In the genomic region with DNA sequence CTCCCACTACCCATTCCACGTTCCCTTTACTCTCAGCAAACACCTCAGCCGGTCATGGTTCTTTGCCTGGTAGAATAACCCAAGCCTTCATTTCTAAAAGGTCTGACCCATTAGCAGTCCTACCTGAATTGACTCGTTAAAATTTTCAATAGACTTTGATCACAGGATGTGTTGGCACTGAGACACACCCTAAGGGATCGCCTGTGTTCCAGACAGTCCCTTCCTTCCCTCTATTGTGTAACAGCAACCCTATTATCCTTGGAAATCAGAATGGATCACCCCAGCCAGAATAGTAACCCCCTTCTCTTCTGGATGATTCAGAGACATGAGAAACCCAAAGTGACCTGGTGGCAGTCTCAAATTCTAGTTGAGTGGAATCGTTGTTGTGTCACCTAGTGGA, we compare ENCODE assay signal across 31 cellular contexts. TPM values are rescaled to one million over a fixed set of nuclear protein-coding genes. Genes with fewer than 3 reads are reported as not detected.
"Had no signal": no experiment of that assay in that cellular context is flagged by ENCODE, and none has a peak within 500 bp of the region (broad histone marks: within the 10 kb centered on the region; RNA-seq: fewer than 3 reads in every experiment).

No MANE protein-coding gene starts in this region.

- FAIRE-seq: bronchial epithelial cell, TTC549 had no signal

- H3K4me3 ChIP-seq: ascending aorta, cardiac muscle cell had no signal

- H3K27ac ChIP-seq: ascending aorta, cardiac muscle cell, VCaP had no signal

- H3K27me3 ChIP-seq: ascending aorta, cardiac muscle cell had no signal

- DNase-seq: activated B cell treated with CpG ODN at 0.5 μM for 24 hours; activated CD4-positive, alpha-beta memory T cell treated with anti-CD3 and anti-CD28 coated beads for 36 hours; activated CD4-positive, alpha-beta T cell treated with anti-CD3 and anti-CD28 coated beads for 4 hours; activated CD4-positive, alpha-beta T cell treated with anti-CD3 and anti-CD28 coated beads, Interleukin-2, amount 10 ng/mL, durations not matched to agents 24 days and 14 days; activated CD4-positive, alpha-beta T cell treated with anti-CD3 and anti-CD28 coated beads, Interleukin-2, amount 50 U/mL, for 1 hour; activated CD4-positive, alpha-beta T cell treated with anti-CD3 and anti-CD28 coated beads, Interleukin-2, amount 50 U/mL, for 4 hours; activated CD4-positive, CD25-positive, alpha-beta regulatory T cell treated with anti-CD3 and anti-CD28 coated beads, Interleukin-2, amount 50 U/mL, for 72 hours; activated CD8-positive, alpha-beta memory T cell treated with anti-CD3 and anti-CD28 coated beads, Interleukin-2, amount 50 U/mL, for 4 hours; activated CD8-positive, alpha-beta T cell treated with anti-CD3 and anti-CD28 coated beads for 36 hours; activated gamma-delta T cell; activated naive CD4-positive, alpha-beta T cell treated with anti-CD3 and anti-CD28 coated beads, Interleukin-2, amount 10 ng/mL, durations not matched to agents 7 days and 5 days; activated naive CD4-positive, alpha-beta T cell treated with Interleukin-2 at 50 U/mL for 16 hours; activated naive CD8-positive, alpha-beta T cell treated with anti-CD3 and anti-CD28 coated beads, Interleukin-2, amount 10 ng/mL, durations not matched to agents 7 days and 5 days; activated naive CD8-positive, alpha-beta T cell treated with anti-CD3 and anti-CD28 coated beads, Interleukin-2, amount 50 U/mL, for 24 hours; activated T-cell treated with anti-CD3 and anti-CD28 coated beads for 4 hours; activated T-cell treated with anti-CD3 and anti-CD28 coated beads, Interleukin-2, amount 50 U/mL, for 1 hour; activated T-cell treated with anti-CD3 and anti-CD28 coated beads, Interleukin-2, amount 50 U/mL, for 4 hours; activated T-cell treated with anti-CD3 and anti-CD28 coated beads, Interleukin-2, amount 50 U/mL, for 72 hours; amygdala; anterior cingulate cortex; caudate nucleus; SW 1271; T-helper 1 cell; T-helper 2 cell; T-helper 9 cell had no signal

- H3K9me3 ChIP-seq: ascending aorta had no signal

- H3K4me1 ChIP-seq: ascending aorta had no signal

- H3K36me3 ChIP-seq: ascending aorta, cardiac muscle cell had no signal

- ATAC-seq: activated CD8-positive, alpha-beta T cell treated with anti-CD3 and anti-CD28 coated beads for 36 hours; activated naive CD8-positive, alpha-beta T cell treated with anti-CD3 and anti-CD28 coated beads, Interleukin-2, amount 50 U/mL, for 24 hours; activated T-cell treated with anti-CD3 and anti-CD28 coated beads, Interleukin-2, amount 50 U/mL, for 4 hours; activated T-cell treated with anti-CD3 and anti-CD28 coated beads, Interleukin-2, amount 50 U/mL, for 72 hours; activated T-helper 17 cell treated with anti-CD3 and anti-CD28 coated beads, Interleukin-2, amount 50 U/mL, for 72 hours had no signal

RNA-seq across cellular contexts. Expression of a gene that starts 20.4 kb away (rescaled TPM):
- total RNA-seq: activated B cell treated with CpG ODN at 0.5 μM for 24 hours had no signal
